ENCODE assay signal across 8 cellular contexts in the genomic region with DNA sequence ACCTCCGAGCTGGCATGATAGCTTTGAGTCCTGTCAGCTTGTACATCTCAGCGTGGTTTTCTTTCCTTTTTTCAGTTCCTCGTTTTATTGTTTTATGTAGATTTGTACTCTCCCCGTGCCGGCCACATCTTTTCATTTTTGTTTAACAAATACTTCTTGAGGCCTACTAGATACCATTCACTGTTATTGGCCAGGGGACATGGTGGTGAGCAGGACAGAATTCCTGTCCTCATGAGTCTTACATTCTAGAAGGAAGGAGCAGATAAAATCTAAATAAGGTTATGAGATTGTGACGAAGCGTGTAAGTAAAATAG. TPM values are rescaled to one million over a fixed set of nuclear protein-coding genes. Genes with fewer than 3 reads are reported as not detected.
A peak's percentile ranks its signal among the peaks of the same experiment; 100 is the strongest.
DNase-seq lines count a peak whose midpoint lies in the region; ATAC-seq, FAIRE-seq and TF ChIP-seq lines count a peak whose summit lies in the region.

No MANE protein-coding gene starts in this region.

- ATAC-seq in GM18870 (IDR thresholded peaks at IDR 0.05; ENCODE audit: unreplicated experiment): peak; percentile 46
- peak; percentile 33 for ATAC-seq in HG03159 (IDR thresholded peaks at IDR 0.05; ENCODE audit: unreplicated experiment)
- ATAC-seq in WTC11: no peak

- no peak overlapping the region for H3K4me3 Mint-ChIP-seq in WTC11

- H3K4me1 ChIP-seq in kidney (ENCODE audit: control insufficient read depth in 1 of 2, insufficient read depth in 1 of 2, low read depth in 1 of 2, low read length in 2 of 2): peaks cover 11 to 36% of the 10 kb centered on the region in 2 donors
- peaks cover 42% of the 10 kb centered on the region for H3K4me1 ChIP-seq in vagina

- H3K36me3 ChIP-seq in kidney (ENCODE audit: control insufficient read depth in 1 of 2, insufficient read depth in 2 of 2, low read length in 2 of 2) (no peaks in the 10 kb centered on the region), vagina (no peaks in the 10 kb centered on the region)

- H3K27me3 ChIP-seq in vagina: no peaks in the 10 kb centered on the region

- CTCF ChIA-PET in WTC11 (lab: Charles Lee): no interaction called here

- no peak for TF ChIP-seq POLR2A in vagina (IDR thresholded peaks at IDR 0.05)

- POLR2A ChIA-PET in WTC11 (lab: Charles Lee): no interaction called here

- DNase-seq in ACHN (peak; percentile 49), kidney (no peak), vagina (ENCODE audit: extremely low spot score in 2 of 2) (no peak), NCI-H2196 treated with DMSO at 0.1 percent for 48 hours (lab: John Stamatoyannopoulos, UW; ENCODE audit: unreplicated experiment) (no peak), WTC11 (ENCODE audit: low spot score) (no peak)

- in situ Hi-C loops in ACHN (cut with HindIII; ENCODE audit: low pct_ligation_motif_present, low pct_unique_long_range_greater_than_20kb, low sequenced_read_pairs): no loop called here

- peaks cover 11% of the 10 kb centered on the region for H3K4me1 Mint-ChIP-seq in WTC11

- H3K9ac ChIP-seq in kidney (ENCODE audit: low read length in 2 of 2): peak overlapping the region; percentile 79 to 99

- no peak overlapping the region for H3K27ac Mint-ChIP-seq in WTC11

- no peaks in the 10 kb centered on the region for H3K9me3 Mint-ChIP-seq in WTC11

- FAIRE-seq in kidney (lab: Jason Lieb, UNC): no peak

- no peaks in the 10 kb centered on the region for H3K27me3 Mint-ChIP-seq in WTC11 (ENCODE audit: low read depth)

- H3K9me3 ChIP-seq in kidney (ENCODE audit: control insufficient read depth in 1 of 2, low read length in 2 of 2) (no peaks in the 10 kb centered on the region), vagina (no peaks in the 10 kb centered on the region)

- TF ChIP-seq CTCF in WI38 (IDR thresholded peaks at IDR 0.05; ENCODE audit: low read depth, low read length) (no peak), kidney (IDR thresholded peaks at IDR 0.05; ENCODE audit: borderline replicate concordance, extremely low read depth, insufficient read depth) (no peak), vagina (IDR thresholded peaks at IDR 0.05) (no peak), WTC11 (IDR thresholded peaks at IDR 0.05) (no peak)

- peak overlapping the region; percentile 97 to 99 for H3K27ac ChIP-seq in kidney (ENCODE audit: low read depth in 2 of 2, low read length in 2 of 2)
- peak overlapping the region; percentile 97 for H3K27ac ChIP-seq in vagina

- H3K36me3 Mint-ChIP-seq in WTC11: no peaks in the 10 kb centered on the region

- H3K4me3 ChIP-seq in WI38 (ENCODE audit: low read depth, low read length): peak overlapping the region; percentile 99
- peak overlapping the region; percentile 88 to 97 for H3K4me3 ChIP-seq in kidney (ENCODE audit: low read length in 2 of 2)
- H3K4me3 ChIP-seq in vagina: peak overlapping the region; percentile 95 to 99

- intact Hi-C loops in kidney (cut with DNase I) (no loop called here), vagina (cut with DNase I) (loop anchor here (2.0 to 10.0 kb wide), 2 partner anchors 177 to 437 kb away; a partner anchor contains a TSS)

TF ChIP-seq in WTC11, 78 proteins besides CTCF, POLR2A, EP300 and RAD21:
- TF ChIP-seq, protein P1, sequence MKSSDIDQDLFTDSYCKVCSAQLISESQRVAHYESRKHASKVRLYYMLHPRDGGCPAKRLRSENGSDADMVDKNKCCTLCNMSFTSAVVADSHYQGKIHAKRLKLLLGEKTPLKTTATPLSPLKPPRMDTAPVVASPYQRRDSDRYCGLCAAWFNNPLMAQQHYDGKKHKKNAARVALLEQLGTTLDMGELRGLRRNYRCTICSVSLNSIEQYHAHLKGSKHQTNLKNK (CRISPR knock-in tag; IDR thresholded peaks at IDR 0.05): no peak
- no peak for TF ChIP-seq ZBTB21 (CRISPR knock-in tag; IDR thresholded peaks at IDR 0.05; ENCODE audit: borderline replicate concordance)
- TF ChIP-seq ZNF219 (CRISPR knock-in tag; IDR thresholded peaks at IDR 0.05; ENCODE audit: borderline replicate concordance): no peak
- TF ChIP-seq NFATC4 (CRISPR knock-in tag; IDR thresholded peaks at IDR 0.05): no peak
- no peak for TF ChIP-seq FOXP1 (CRISPR knock-in tag; IDR thresholded peaks at IDR 0.05; ENCODE audit: borderline replicate concordance)
- TF ChIP-seq, protein P2, sequence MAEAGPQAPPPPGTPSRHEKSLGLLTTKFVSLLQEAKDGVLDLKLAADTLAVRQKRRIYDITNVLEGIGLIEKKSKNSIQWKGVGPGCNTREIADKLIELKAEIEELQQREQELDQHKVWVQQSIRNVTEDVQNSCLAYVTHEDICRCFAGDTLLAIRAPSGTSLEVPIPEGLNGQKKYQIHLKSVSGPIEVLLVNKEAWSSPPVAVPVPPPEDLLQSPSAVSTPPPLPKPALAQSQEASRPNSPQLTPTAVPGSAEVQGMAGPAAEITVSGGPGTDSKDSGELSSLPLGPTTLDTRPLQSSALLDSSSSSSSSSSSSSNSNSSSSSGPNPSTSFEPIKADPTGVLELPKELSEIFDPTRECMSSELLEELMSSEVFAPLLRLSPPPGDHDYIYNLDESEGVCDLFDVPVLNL (CRISPR knock-in tag; IDR thresholded peaks at IDR 0.05; ENCODE audit: borderline replicate concordance, low read depth): no peak
- no peak for TF ChIP-seq NR2C2 (CRISPR knock-in tag; IDR thresholded peaks at IDR 0.05)
- no peak for TF ChIP-seq JUN (CRISPR knock-in tag; IDR thresholded peaks at IDR 0.05)
- no peak for TF ChIP-seq TEAD4 (CRISPR knock-in tag; IDR thresholded peaks at IDR 0.05)
TF ChIP-seq in WTC11: peak in this region for 0.

RNA-seq across cellular contexts. Expression of a gene that starts 1.2 kb away (rescaled TPM):
- total RNA-seq in kidney (113 TPM), vagina (33.1 TPM), WTC11 (2021) (34.0 to 37.5 TPM (median 34.6 TPM) in 3 replicates)
- 20.8 TPM for polyA plus RNA-seq in kidney (ENCODE audit: insufficient read depth, low read depth, low replicate concordance)
